ENCODE assay signal across 8 cellular contexts in the genomic region with DNA sequence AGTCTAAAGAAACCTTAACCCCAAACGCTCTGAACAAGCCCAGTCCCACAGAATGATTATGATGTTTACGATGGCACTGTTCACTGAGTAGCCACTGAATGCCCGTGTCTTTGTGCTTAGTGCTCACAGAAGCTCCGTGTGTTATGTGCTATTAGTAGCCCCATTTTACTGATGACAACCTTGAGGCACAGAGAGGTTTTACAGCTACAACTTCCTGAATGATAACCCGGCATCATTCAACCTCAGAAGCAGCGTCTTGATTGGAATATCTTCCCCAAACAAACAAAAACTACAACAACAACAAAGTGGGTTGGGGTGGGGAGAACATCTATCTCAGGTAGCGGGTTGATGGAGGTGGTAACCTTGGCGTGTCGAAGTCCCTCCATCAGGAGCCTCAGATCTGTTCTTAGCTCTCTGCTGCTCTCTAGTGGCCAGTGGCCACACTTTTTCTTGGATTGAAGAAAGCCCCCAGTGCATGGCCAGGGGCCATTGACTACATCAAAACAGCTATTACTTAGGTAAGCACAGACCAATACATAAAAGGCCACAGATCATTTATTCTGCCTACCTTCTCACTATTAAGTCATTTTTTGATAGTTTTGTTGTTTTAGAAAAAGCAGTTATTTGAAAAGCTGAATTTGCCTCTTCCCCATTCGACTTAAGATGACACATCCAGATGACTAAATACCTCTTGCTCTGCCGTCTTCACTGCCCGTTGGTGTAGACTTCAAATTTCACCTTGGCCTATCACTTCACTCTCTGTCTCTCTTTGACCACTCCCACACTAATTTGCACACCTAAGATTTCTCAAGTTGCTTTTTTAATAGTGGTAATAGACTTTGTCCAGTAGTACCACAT.
DNase-seq lines count a peak whose midpoint lies in the region; ATAC-seq and TF ChIP-seq lines count a peak whose summit lies in the region.

No MANE protein-coding gene starts in this region.

- TF ChIP-seq CTCF in right lobe of liver (IDR thresholded peaks at IDR 0.05) (peak; percentile 49 to 77 (median 70)), thoracic aorta (IDR thresholded peaks at IDR 0.05) (peak; percentile 50)

- ATAC-seq in GM21515 (IDR thresholded peaks at IDR 0.05; ENCODE audit: unreplicated experiment) (peak; percentile 79), right lobe of liver (peak; percentile 72 to 75 (median 72)), thoracic aorta (ENCODE audit: insufficient number of reproducible peaks, low FRiP score, low read depth) (no peak)

- H3K4me3 ChIP-seq in right lobe of liver (no peak overlapping the region), thoracic aorta (no peak overlapping the region)

- no peak overlapping the region for H3K27ac ChIP-seq in right lobe of liver
- H3K27ac ChIP-seq in thoracic aorta, result no peak overlapping the region

- H3K27me3 ChIP-seq in right lobe of liver (no peaks in the 10 kb centered on the region), thoracic aorta (replicated peaks; ENCODE audit: insufficient read depth) (no peaks in the 10 kb centered on the region)

- H3K4me1 ChIP-seq in right lobe of liver (no peaks in the 10 kb centered on the region), thoracic aorta (ENCODE audit: control insufficient read depth in 1 of 2, low read depth in 2 of 2) (no peaks in the 10 kb centered on the region)

- H3K9me3 ChIP-seq in right lobe of liver, result no peaks in the 10 kb centered on the region
- no peaks in the 10 kb centered on the region for H3K9me3 ChIP-seq in thoracic aorta

- intact Hi-C loops in right lobe of liver (cut with DNase I), result no loop called here

- H3K36me3 ChIP-seq in right lobe of liver (no peaks in the 10 kb centered on the region), thoracic aorta (no peaks in the 10 kb centered on the region)

- no peak for TF ChIP-seq POLR2A in right lobe of liver (IDR thresholded peaks at IDR 0.05)

- in situ Hi-C loops in KBM-7 (cut with MboI; ENCODE audit: low pct_unique_long_range_greater_than_20kb, low sequenced_read_pairs), result no loop called here

- DNase-seq in SIG-M5 treated with dmso at 0.1 percent for 504 hours (lab: John Stamatoyannopoulos, UW; ENCODE audit: unreplicated experiment) (peak; percentile 29), SIG-M5 (lab: John Stamatoyannopoulos, UW) (no peak), KBM-7 (peak; percentile 67), RPMI8226 (peak; percentile 47), cerebellar cortex (ENCODE audit: low spot score) (peak; percentile 12), right lobe of liver (peak in 1 of 3 donors; percentile 26), thoracic aorta (ENCODE audit: low spot score) (no peak)

- WGBS in right lobe of liver (ENCODE audit: insufficient coverage, low coverage, low lambda C conversion rate, missing lambda C conversion rate), result 39% methylated on average over 12 of the region's 12 CpGs

Comparison
In these comparisons a context has a peak if more than half of its experiments do, and no peak if none do; other contexts are left out.
1. DNase-seq: peak in SIG-M5 treated with dmso at 0.1 percent for 504 hours (single experiment), KBM-7 (single experiment), RPMI8226 (single experiment) and cerebellar cortex (single experiment); none in SIG-M5 (single experiment) and thoracic aorta (single experiment).